9 cellular contexts compared by ENCODE assay signal in the genomic region with DNA sequence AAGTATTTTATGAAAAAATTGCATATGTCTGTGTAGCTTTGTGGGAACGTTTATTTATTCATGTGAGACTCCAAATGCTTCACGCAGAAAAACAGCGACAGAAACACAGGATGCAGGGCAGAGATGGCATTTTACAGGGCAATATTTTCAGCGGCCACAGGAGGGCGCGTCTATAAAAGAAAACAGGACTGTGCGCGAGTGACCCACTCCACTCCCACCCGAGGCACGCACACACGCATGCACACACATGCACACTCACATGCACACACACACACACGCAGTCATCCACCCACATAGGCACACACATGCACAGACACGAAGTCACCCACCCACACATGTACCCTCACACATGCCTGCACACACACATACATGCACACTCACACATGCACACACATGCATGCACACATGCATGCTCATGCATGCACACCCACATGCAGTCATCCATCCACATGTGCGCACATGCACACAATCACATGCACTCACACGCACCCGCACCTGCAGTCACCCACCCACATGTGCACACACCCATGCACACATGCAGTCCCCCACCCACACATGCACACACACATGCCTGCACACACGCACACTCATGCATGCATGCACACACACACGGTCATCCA.
DNase-seq lines count a peak whose midpoint lies in the region; ATAC-seq, FAIRE-seq and TF ChIP-seq lines count a peak whose summit lies in the region.
"Had no signal": no experiment of that assay in that cellular context is flagged by ENCODE, and none has a peak within 500 bp of the region (broad histone marks: within the 10 kb centered on the region; RNA-seq: fewer than 3 reads in every experiment).

No MANE protein-coding gene starts in this region.

- H3K4me3 ChIP-seq in Peyer's patch, result peak overlapping the region in 1 of 4 donors; percentile 27

- CTCF ChIA-PET in Calu3 (lab: Charles Lee), result no interaction called here

- peak overlapping the region; percentile 70 for H3K27ac Mint-ChIP-seq in Calu3 (ENCODE audit: unreplicated experiment)
- H3K27ac Mint-ChIP-seq in progenitor cell of endocrine pancreas, result no peak overlapping the region

- H3K36me3 ChIP-seq in Peyer's patch, result no peaks in the 10 kb centered on the region

- H3K4me1 ChIP-seq in Peyer's patch, result peaks cover 2 to 6% (median 4%) of the 10 kb centered on the region in 4 donors

- BruUV-seq in Calu3 (replicated peaks; lab: Mats Ljungman, UMichigan), result no TSS peak

- TF ChIP-seq POLR2A in Peyer's patch (IDR thresholded peaks at IDR 0.05), result no peak

- DNase-seq in Calu3, result peak; percentile 33
- peak; percentile 40 to 68 (median 48) for DNase-seq in Peyer's patch
- peak; percentile 47 for DNase-seq in activated effector memory CD4-positive, alpha-beta T cell treated with Interleukin-2 at 50 U/mL for 16 hours
- DNase-seq in globus pallidus (ENCODE audit: low spot score), result peak; percentile 17
- no peak for DNase-seq in progenitor cell of endocrine pancreas (ENCODE audit: low spot score, unreplicated experiment)
- DNase-seq in RCC 7860 (ENCODE audit: low spot score), result no peak

- no peaks in the 10 kb centered on the region for H3K9me3 Mint-ChIP-seq in Calu3 (ENCODE audit: low read depth, unreplicated experiment)
- no peaks in the 10 kb centered on the region for H3K9me3 Mint-ChIP-seq in progenitor cell of endocrine pancreas (ENCODE audit: low read depth)

- H3K27me3 Mint-ChIP-seq in Calu3 (ENCODE audit: unreplicated experiment) (no peaks in the 10 kb centered on the region), progenitor cell of endocrine pancreas (peaks cover 19% of the 10 kb centered on the region)

- no peak for FAIRE-seq in RCC 7860 (lab: Jason Lieb, UNC)
- FAIRE-seq: TTC549 had no signal

- intact Hi-C loops in Calu3 (cut with micrococcal nuclease; ENCODE audit: unreplicated experiment), result loop anchor here (2.0 kb wide), 1 partner anchor 122 kb away; no protein-coding TSS in a partner anchor

- no peak overlapping the region for H3K27ac ChIP-seq in Peyer's patch

- no peaks in the 10 kb centered on the region for H3K9me3 ChIP-seq in Peyer's patch

- H3K4me3 Mint-ChIP-seq in Calu3 (ENCODE audit: low read depth, unreplicated experiment), result no peak overlapping the region
- peak overlapping the region; percentile 47 for H3K4me3 Mint-ChIP-seq in progenitor cell of endocrine pancreas (ENCODE audit: low read depth)

- TF ChIP-seq CTCF in Calu3 (IDR thresholded peaks at IDR 0.05; ENCODE audit: unreplicated experiment) (peak; percentile 67), Peyer's patch (IDR thresholded peaks at IDR 0.05) (peak in 5 of 6 experiments; percentile 36 to 61 (median 60)), progenitor cell of endocrine pancreas (IDR thresholded peaks at IDR 0.05; ENCODE audit: unreplicated experiment) (peak; percentile 77)

- ATAC-seq in HG03354 (IDR thresholded peaks at IDR 0.05; ENCODE audit: poor library complexity, severe bottlenecking, unreplicated experiment), result peak; percentile 70
- no peak for ATAC-seq in GM21360 (IDR thresholded peaks at IDR 0.05; ENCODE audit: unreplicated experiment)

- no peaks in the 10 kb centered on the region for H3K27me3 ChIP-seq in Peyer's patch

- no peaks in the 10 kb centered on the region for H3K4me1 Mint-ChIP-seq in Calu3 (ENCODE audit: low read depth, unreplicated experiment)
- H3K4me1 Mint-ChIP-seq in progenitor cell of endocrine pancreas (ENCODE audit: low read depth), result peaks cover 3% of the 10 kb centered on the region

- peaks cover 6% of the 10 kb centered on the region for H3K36me3 Mint-ChIP-seq in Calu3 (ENCODE audit: insufficient read depth, unreplicated experiment)
- H3K36me3 Mint-ChIP-seq in progenitor cell of endocrine pancreas (ENCODE audit: insufficient read depth), result no peaks in the 10 kb centered on the region

Comparison
In these comparisons a context has a peak if more than half of its experiments do, and no peak if none do; other contexts are left out.
1. DNase-seq: peak in Calu3 (single experiment), Peyer's patch (3 of 3), activated effector memory CD4-positive, alpha-beta T cell treated with Interleukin-2 at 50 U/mL for 16 hours (single experiment) and globus pallidus (single experiment); none in progenitor cell of endocrine pancreas (single experiment) and RCC 7860 (single experiment).
2. Peak in every context shown above with its lines, with median percentiles within 50 percentile points of each other: CTCF ChIP-seq.